ENCODE assay signal across 1 cellular context in the genomic region with DNA sequence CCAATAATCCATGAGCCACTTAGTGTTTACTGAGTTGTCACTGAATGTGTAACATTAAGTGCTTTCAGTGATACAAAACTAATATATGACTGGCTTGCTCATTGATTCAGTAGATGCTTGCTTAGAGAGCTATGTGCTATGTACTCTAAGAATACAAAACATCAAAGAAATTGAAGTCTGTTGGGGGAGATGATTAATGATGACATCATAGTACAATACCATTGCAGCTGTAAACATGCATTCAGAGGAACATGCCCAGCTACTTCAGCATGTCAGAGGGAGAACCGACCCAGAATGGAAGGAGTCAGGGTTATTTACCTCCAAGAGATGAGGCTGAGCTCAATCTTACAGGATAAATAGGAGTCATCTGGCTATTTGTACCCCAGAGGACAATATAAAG.
TF ChIP-seq lines count a peak whose summit lies in the region.

No MANE protein-coding gene starts in this region.

TF ChIP-seq in HEK293, 187 proteins besides CTCF, POLR2A, EP300 and RAD21 (continued from another document and continues in another):
- TF ChIP-seq ZBTB21 (tag by site-specific recombination; IDR thresholded peaks at IDR 0.05) (peak; percentile 78), HOXD13 (CRISPR knock-in tag; IDR thresholded peaks at IDR 0.05; ENCODE audit: borderline replicate concordance) (no peak), MYNN (tag by site-specific recombination; IDR thresholded peaks at IDR 0.05; ENCODE audit: borderline replicate concordance) (no peak), ZNF37A (tag by site-specific recombination; IDR thresholded peaks at IDR 0.05) (no peak), ZNF768 (tag by site-specific recombination; IDR thresholded peaks at IDR 0.05) (no peak), ZNF146 (tag by site-specific recombination; IDR thresholded peaks at IDR 0.05) (no peak), ZNF112 (tag by site-specific recombination; IDR thresholded peaks at IDR 0.05) (no peak), ZBTB17 (tag by site-specific recombination; IDR thresholded peaks at IDR 0.05) (0 out of 2 replicates have a peak, but pooled peaks have one; percentile 15), TCF7L2 (IDR thresholded peaks at IDR 0.05; ENCODE audit: borderline replicate concordance, low read depth, low read length) (no peak), ZNF324 (tag by site-specific recombination; IDR thresholded peaks at IDR 0.05) (no peak), ZNF2 (tag by site-specific recombination; IDR thresholded peaks at IDR 0.05) (no peak), ZFP69B (tag by site-specific recombination; IDR thresholded peaks at IDR 0.05) (no peak), ZNF202 (tag by site-specific recombination; IDR thresholded peaks at IDR 0.05; ENCODE audit: borderline replicate concordance) (no peak), ZNF571 (tag by site-specific recombination; IDR thresholded peaks at IDR 0.05) (no peak), ZNF777 (tag by site-specific recombination; IDR thresholded peaks at IDR 0.05; ENCODE audit: borderline replicate concordance) (no peak), ZNF16 (tag by site-specific recombination; IDR thresholded peaks at IDR 0.05; ENCODE audit: low read depth) (no peak), RBAK (tag by site-specific recombination; IDR thresholded peaks at IDR 0.05) (0 out of 2 replicates have a peak, but pooled peaks have one; percentile 48), ZNF549 (tag by site-specific recombination; IDR thresholded peaks at IDR 0.05) (no peak), SP7 (tag by site-specific recombination; IDR thresholded peaks at IDR 0.05) (no peak), BCL11B (tag by site-specific recombination; IDR thresholded peaks at IDR 0.05; ENCODE audit: low read depth) (no peak), ZNF707 (tag by site-specific recombination; IDR thresholded peaks at IDR 0.05) (no peak), ZNF19 (tag by site-specific recombination; IDR thresholded peaks at IDR 0.05; ENCODE audit: low read depth) (no peak), HOXC10 (CRISPR knock-in tag; IDR thresholded peaks at IDR 0.05) (no peak), ZNF394 (tag by site-specific recombination; IDR thresholded peaks at IDR 0.05; ENCODE audit: borderline replicate concordance) (peak; percentile 62), ZNF350 (tag by site-specific recombination; IDR thresholded peaks at IDR 0.05) (no peak), ZBTB1 (tag by site-specific recombination; IDR thresholded peaks at IDR 0.05) (no peak)
- TF ChIP-seq, protein P1, sequence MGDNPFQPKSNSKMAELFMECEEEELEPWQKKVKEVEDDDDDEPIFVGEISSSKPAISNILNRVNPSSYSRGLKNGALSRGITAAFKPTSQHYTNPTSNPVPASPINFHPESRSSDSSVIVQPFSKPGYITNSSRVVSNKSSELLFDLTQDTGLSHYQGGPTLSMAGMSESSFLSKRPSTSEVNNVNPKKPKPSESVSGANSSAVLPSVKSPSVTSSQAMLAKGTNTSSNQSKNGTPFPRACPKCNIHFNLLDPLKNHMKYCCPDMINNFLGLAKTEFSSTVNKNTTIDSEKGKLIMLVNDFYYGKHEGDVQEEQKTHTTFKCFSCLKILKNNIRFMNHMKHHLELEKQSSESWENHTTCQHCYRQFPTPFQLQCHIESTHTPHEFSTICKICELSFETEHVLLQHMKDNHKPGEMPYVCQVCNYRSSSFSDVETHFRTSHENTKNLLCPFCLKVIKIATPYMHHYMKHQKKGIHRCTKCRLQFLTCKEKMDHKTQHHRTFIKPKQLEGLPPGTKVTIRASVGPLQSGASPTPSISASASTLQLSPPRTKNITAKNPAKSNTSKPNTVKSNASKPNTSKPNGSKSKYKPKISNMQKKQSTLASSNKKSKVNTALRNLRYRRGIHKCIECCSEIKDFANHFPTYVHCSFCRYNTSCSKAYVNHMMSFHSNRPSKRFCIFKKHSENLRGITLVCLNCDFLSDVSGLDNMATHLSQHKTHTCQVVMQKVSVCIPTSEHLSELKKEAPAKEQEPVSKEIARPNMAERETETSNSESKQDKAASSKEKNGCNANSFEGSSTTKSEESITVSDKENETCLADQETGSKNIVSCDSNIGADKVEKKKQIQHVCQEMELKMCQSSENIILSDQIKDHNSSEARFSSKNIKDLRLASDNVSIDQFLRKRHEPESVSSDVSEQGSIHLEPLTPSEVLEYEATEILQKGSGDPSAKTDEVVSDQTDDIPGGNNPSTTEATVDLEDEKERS (tag by site-specific recombination; IDR thresholded peaks at IDR 0.05) = no peak
- TF ChIP-seq, protein P2, sequence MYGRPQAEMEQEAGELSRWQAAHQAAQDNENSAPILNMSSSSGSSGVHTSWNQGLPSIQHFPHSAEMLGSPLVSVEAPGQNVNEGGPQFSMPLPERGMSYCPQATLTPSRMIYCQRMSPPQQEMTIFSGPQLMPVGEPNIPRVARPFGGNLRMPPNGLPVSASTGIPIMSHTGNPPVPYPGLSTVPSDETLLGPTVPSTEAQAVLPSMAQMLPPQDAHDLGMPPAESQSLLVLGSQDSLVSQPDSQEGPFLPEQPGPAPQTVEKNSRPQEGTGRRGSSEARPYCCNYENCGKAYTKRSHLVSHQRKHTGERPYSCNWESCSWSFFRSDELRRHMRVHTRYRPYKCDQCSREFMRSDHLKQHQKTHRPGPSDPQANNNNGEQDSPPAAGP (tag by site-specific recombination; IDR thresholded peaks at IDR 0.05) = no peak
- TF ChIP-seq, protein P3, sequence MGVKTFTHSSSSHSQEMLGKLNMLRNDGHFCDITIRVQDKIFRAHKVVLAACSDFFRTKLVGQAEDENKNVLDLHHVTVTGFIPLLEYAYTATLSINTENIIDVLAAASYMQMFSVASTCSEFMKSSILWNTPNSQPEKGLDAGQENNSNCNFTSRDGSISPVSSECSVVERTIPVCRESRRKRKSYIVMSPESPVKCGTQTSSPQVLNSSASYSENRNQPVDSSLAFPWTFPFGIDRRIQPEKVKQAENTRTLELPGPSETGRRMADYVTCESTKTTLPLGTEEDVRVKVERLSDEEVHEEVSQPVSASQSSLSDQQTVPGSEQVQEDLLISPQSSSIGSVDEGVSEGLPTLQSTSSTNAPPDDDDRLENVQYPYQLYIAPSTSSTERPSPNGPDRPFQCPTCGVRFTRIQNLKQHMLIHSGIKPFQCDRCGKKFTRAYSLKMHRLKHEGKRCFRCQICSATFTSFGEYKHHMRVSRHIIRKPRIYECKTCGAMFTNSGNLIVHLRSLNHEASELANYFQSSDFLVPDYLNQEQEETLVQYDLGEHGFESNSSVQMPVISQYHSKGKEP (tag by site-specific recombination; IDR thresholded peaks at IDR 0.05) = peak; percentile 35; the same call in 1 of the 2 replicates
- TF ChIP-seq, protein P4, sequence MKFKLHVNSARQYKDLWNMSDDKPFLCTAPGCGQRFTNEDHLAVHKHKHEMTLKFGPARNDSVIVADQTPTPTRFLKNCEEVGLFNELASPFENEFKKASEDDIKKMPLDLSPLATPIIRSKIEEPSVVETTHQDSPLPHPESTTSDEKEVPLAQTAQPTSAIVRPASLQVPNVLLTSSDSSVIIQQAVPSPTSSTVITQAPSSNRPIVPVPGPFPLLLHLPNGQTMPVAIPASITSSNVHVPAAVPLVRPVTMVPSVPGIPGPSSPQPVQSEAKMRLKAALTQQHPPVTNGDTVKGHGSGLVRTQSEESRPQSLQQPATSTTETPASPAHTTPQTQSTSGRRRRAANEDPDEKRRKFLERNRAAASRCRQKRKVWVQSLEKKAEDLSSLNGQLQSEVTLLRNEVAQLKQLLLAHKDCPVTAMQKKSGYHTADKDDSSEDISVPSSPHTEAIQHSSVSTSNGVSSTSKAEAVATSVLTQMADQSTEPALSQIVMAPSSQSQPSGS (tag by site-specific recombination; IDR thresholded peaks at IDR 0.05; ENCODE audit: low read depth) = peak; percentile 96
- TF ChIP-seq, protein P5, sequence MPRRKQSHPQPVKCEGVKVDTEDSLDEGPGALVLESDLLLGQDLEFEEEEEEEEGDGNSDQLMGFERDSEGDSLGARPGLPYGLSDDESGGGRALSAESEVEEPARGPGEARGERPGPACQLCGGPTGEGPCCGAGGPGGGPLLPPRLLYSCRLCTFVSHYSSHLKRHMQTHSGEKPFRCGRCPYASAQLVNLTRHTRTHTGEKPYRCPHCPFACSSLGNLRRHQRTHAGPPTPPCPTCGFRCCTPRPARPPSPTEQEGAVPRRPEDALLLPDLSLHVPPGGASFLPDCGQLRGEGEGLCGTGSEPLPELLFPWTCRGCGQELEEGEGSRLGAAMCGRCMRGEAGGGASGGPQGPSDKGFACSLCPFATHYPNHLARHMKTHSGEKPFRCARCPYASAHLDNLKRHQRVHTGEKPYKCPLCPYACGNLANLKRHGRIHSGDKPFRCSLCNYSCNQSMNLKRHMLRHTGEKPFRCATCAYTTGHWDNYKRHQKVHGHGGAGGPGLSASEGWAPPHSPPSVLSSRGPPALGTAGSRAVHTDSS (tag by site-specific recombination; IDR thresholded peaks at IDR 0.05) = no peak
- TF ChIP-seq, protein P6, sequence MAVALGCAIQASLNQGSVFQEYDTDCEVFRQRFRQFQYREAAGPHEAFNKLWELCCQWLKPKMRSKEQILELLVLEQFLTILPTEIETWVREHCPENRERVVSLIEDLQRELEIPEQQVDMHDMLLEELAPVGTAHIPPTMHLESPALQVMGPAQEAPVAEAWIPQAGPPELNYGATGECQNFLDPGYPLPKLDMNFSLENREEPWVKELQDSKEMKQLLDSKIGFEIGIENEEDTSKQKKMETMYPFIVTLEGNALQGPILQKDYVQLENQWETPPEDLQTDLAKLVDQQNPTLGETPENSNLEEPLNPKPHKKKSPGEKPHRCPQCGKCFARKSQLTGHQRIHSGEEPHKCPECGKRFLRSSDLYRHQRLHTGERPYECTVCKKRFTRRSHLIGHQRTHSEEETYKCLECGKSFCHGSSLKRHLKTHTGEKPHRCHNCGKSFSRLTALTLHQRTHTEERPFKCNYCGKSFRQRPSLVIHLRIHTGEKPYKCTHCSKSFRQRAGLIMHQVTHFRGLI (tag by site-specific recombination; IDR thresholded peaks at IDR 0.05) = no peak
- TF ChIP-seq, protein P7, sequence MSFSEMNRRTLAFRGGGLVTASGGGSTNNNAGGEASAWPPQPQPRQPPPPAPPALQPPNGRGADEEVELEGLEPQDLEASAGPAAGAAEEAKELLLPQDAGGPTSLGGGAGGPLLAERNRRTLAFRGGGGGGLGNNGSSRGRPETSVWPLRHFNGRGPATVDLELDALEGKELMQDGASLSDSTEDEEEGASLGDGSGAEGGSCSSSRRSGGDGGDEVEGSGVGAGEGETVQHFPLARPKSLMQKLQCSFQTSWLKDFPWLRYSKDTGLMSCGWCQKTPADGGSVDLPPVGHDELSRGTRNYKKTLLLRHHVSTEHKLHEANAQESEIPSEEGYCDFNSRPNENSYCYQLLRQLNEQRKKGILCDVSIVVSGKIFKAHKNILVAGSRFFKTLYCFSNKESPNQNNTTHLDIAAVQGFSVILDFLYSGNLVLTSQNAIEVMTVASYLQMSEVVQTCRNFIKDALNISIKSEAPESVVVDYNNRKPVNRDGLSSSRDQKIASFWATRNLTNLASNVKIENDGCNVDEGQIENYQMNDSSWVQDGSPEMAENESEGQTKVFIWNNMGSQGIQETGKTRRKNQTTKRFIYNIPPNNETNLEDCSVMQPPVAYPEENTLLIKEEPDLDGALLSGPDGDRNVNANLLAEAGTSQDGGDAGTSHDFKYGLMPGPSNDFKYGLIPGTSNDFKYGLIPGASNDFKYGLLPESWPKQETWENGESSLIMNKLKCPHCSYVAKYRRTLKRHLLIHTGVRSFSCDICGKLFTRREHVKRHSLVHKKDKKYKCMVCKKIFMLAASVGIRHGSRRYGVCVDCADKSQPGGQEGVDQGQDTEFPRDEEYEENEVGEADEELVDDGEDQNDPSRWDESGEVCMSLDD (tag by site-specific recombination; IDR thresholded peaks at IDR 0.05) = no peak
- TF ChIP-seq, protein P8, sequence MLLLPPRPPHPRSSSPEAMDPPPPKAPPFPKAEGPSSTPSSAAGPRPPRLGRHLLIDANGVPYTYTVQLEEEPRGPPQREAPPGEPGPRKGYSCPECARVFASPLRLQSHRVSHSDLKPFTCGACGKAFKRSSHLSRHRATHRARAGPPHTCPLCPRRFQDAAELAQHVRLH (tag by site-specific recombination; IDR thresholded peaks at IDR 0.05) = no peak
- TF ChIP-seq, protein P9, sequence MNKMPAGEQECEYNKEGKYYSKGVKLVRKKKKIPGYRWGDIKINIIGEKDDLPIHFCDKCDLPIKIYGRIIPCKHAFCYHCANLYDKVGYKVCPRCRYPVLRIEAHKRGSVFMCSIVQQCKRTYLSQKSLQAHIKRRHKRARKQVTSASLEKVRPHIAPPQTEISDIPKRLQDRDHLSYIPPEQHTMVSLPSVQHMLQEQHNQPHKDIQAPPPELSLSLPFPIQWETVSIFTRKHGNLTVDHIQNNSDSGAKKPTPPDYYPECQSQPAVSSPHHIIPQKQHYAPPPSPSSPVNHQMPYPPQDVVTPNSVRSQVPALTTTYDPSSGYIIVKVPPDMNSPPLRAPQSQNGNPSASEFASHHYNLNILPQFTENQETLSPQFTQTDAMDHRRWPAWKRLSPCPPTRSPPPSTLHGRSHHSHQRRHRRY (tag by site-specific recombination; IDR thresholded peaks at IDR 0.05) = no peak
- TF ChIP-seq, protein P10, sequence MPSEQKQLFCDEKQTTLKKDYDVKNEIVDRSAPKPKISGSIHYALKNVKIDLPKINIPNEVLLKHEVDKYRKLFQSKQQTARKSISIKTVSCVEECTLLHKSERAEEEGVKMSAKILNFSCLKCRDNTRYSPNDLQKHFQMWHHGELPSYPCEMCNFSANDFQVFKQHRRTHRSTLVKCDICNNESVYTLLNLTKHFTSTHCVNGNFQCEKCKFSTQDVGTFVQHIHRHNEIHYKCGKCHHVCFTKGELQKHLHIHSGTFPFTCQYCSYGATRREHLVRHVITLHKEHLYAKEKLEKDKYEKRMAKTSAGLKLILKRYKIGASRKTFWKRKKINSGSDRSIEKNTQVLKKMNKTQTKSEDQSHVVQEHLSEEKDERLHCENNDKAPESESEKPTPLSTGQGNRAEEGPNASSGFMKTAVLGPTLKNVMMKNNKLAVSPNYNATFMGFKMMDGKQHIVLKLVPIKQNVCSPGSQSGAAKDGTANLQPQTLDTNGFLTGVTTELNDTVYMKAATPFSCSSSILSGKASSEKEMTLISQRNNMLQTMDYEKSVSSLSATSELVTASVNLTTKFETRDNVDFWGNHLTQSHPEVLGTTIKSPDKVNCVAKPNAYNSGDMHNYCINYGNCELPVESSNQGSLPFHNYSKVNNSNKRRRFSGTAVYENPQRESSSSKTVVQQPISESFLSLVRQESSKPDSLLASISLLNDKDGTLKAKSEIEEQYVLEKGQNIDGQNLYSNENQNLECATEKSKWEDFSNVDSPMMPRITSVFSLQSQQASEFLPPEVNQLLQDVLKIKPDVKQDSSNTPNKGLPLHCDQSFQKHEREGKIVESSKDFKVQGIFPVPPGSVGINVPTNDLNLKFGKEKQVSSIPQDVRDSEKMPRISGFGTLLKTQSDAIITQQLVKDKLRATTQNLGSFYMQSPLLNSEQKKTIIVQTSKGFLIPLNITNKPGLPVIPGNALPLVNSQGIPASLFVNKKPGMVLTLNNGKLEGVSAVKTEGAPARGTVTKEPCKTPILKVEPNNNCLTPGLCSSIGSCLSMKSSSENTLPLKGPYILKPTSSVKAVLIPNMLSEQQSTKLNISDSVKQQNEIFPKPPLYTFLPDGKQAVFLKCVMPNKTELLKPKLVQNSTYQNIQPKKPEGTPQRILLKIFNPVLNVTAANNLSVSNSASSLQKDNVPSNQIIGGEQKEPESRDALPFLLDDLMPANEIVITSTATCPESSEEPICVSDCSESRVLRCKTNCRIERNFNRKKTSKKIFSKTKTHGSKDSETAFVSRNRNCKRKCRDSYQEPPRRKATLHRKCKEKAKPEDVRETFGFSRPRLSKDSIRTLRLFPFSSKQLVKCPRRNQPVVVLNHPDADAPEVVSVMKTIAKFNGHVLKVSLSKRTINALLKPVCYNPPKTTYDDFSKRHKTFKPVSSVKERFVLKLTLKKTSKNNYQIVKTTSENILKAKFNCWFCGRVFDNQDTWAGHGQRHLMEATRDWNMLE (tag by site-specific recombination; conservative IDR thresholded peaks at IDR 0.05; ENCODE audit: low read depth) = no peak
